In the genomic region with DNA sequence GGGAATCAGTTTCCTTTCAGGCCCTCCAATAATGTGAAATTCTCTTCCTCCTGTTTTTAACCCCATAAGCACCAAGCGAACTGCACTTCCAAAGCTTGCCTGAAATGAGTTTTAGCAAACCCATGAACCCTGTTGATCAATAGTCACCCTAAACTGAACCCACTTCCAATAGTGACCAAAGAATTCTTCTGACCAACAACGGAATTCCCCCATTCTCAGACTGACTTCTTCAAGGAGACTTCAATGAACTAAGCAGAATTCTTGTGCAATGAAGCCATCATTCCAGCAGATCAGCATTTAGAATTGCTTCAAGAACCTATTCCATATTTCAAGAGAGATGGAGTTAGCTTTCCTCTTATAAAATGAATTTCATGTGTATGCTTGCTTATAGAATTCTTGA, we compare ENCODE assay signal across 2 cellular contexts.
A peak's percentile ranks its signal among the peaks of the same experiment; 100 is the strongest.
TF ChIP-seq lines count a peak whose summit lies in the region.

No MANE protein-coding gene starts in this region.

TF ChIP-seq in GM23338, 12 proteins besides CTCF, POLR2A, EP300 and RAD21:
- TF ChIP-seq CREB1 (CRISPR knock-in tag; IDR thresholded peaks at IDR 0.05; ENCODE audit: low read depth) (no peak), ZNF114 (CRISPR knock-in tag; IDR thresholded peaks at IDR 0.05) (no peak), ZNF462 (CRISPR knock-in tag; IDR thresholded peaks at IDR 0.05) (peak; percentile 52; the same call in 1 of the 2 replicates)
TF ChIP-seq in GM23338: peak in this region for 1.

TF ChIP-seq in GM12878, 131 proteins besides CTCF, POLR2A, EP300 and RAD21:
- TF ChIP-seq CUX1 (IDR thresholded peaks at IDR 0.05; ENCODE audit: insufficient replicate concordance, low read depth, low read length) (peak; percentile 74), PRDM15 (CRISPR knock-in tag; IDR thresholded peaks at IDR 0.05) (no peak), TARDBP (IDR thresholded peaks at IDR 0.05; ENCODE audit: borderline replicate concordance) (no peak)
